8 cellular contexts compared by ENCODE assay signal in the genomic region with DNA sequence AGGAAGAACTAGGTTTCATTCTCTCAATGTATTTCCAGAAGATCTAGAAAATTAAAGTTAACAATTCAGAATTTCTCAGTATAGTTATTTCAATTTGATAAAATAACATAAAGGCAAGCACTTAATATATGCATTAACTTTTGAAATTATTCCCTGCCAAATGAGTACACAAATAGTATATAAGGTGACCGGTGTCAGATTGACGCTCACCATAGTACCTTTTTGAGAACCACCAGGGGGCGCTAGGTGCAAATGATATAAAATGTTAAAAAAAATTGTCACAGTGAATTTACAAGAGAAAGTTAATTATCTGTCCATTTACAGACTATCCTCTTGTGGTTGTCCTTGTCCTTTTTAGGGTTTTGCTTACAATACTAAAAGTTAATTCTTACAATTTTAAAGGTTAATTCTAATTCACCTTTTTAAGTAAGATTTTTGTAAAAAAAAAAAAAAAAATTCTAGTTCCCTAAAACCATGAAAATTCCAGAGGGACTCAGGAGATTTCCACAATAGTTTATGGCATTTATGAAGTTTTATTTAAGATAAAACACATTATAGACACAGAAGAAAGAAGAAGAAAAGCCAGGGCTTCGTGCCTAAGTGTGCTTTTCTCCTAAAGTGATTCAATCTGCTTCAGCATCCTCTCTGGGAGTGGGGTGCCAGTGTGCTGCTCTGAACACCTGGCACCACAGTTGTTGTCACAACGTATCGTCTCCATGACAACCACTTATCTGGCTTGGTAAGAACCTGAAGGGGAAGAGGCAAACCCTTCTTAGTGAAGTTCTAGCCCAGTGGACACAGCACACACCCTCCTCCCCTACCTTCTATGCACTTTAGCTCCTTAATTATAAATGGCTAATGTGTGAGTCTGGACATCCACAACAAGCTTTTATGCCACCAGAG. TPM values are rescaled to one million over a fixed set of nuclear protein-coding genes. Genes with fewer than 3 reads are reported as not detected.
DNase-seq lines count a peak whose midpoint lies in the region; ATAC-seq, FAIRE-seq and TF ChIP-seq lines count a peak whose summit lies in the region.

No MANE protein-coding gene starts in this region.

- intact Hi-C loops in natural killer cell (cut with micrococcal nuclease) = loop anchor here (10.0 kb wide), 1 partner anchor 1603 kb away; no protein-coding TSS in a partner anchor
- intact Hi-C loops in left ventricle myocardium superior (cut with micrococcal nuclease) = loop anchor here (10.0 kb wide), 1 partner anchor 273 kb away; no protein-coding TSS in a partner anchor

- H3K27me3 Mint-ChIP-seq in natural killer cell (ENCODE audit: low read depth in 2 of 2) = peaks cover 13 to 17% of the 10 kb centered on the region in 2 donors
- peaks cover 9 to 11% of the 10 kb centered on the region in 2 donors for H3K27me3 Mint-ChIP-seq in natural killer cell treated with Interleukin-12 subunit alpha and Interleukin-12 subunit beta and Interleukin-15 and Interleukin-18, amount 100 ng/mL, for 72 hours
- H3K27me3 Mint-ChIP-seq in activated naive CD8-positive, alpha-beta T cell treated with anti-CD3 and anti-CD28 coated beads, Interleukin-2, amount 50 U/mL, for 24 hours = peaks cover 30% of the 10 kb centered on the region

- H3K27ac Mint-ChIP-seq in natural killer cell = no peak overlapping the region
- no peak overlapping the region for H3K27ac Mint-ChIP-seq in natural killer cell treated with Interleukin-12 subunit alpha and Interleukin-12 subunit beta and Interleukin-15 and Interleukin-18, amount 100 ng/mL, for 72 hours
- H3K27ac Mint-ChIP-seq in activated naive CD8-positive, alpha-beta T cell treated with anti-CD3 and anti-CD28 coated beads, Interleukin-2, amount 50 U/mL, for 24 hours = no peak overlapping the region

- DNase-seq in natural killer cell = no peak
- DNase-seq in natural killer cell treated with Interleukin-12 subunit alpha and Interleukin-12 subunit beta and Interleukin-15 and Interleukin-18, amount 100 ng/mL, for 72 hours (ENCODE audit: low spot score) = no peak
- DNase-seq in Kasumi-1 (lab: John Stamatoyannopoulos, UW) = peak; percentile 51 to 53
- peak; percentile 67 for DNase-seq in RCC 7860 (ENCODE audit: low spot score)
- peak; percentile 50 for DNase-seq in activated naive CD8-positive, alpha-beta T cell treated with anti-CD3 and anti-CD28 coated beads, Interleukin-2, amount 50 U/mL, for 24 hours
- no peak for DNase-seq in left ventricle myocardium superior
- DNase-seq in stimulated activated CD4-positive, alpha-beta T cell treated with anti-CD3 and anti-CD28 coated beads, Interleukin-12 subunit alpha, Interleukin-12 subunit beta, amount 100 ng/mL, for 24 hours (ENCODE audit: low read depth in 2 of 2) = peak; percentile 15 to 34

- peaks cover 0 to 6% of the 10 kb centered on the region in 2 donors for H3K4me1 Mint-ChIP-seq in natural killer cell
- H3K4me1 Mint-ChIP-seq in natural killer cell treated with Interleukin-12 subunit alpha and Interleukin-12 subunit beta and Interleukin-15 and Interleukin-18, amount 100 ng/mL, for 72 hours (ENCODE audit: low read depth in 2 of 2) = no peaks in the 10 kb centered on the region
- peaks cover 3% of the 10 kb centered on the region for H3K4me1 Mint-ChIP-seq in activated naive CD8-positive, alpha-beta T cell treated with anti-CD3 and anti-CD28 coated beads, Interleukin-2, amount 50 U/mL, for 24 hours

- peak; percentile 86 for TF ChIP-seq CTCF in natural killer cell (IDR thresholded peaks at IDR 0.05)

- peak; percentile 94 for FAIRE-seq in RCC 7860 (lab: Jason Lieb, UNC)

- peak in 1 of 3 donors; percentile 40 for ATAC-seq in natural killer cell
- no peak for ATAC-seq in natural killer cell treated with Interleukin-12 subunit alpha and Interleukin-12 subunit beta and Interleukin-15 and Interleukin-18, amount 100 ng/mL, for 72 hours
- no peak for ATAC-seq in activated naive CD8-positive, alpha-beta T cell treated with anti-CD3 and anti-CD28 coated beads, Interleukin-2, amount 50 U/mL, for 24 hours
- ATAC-seq in left ventricle myocardium superior = peak; percentile 32
- no peak for ATAC-seq in HG03469 (IDR thresholded peaks at IDR 0.05; ENCODE audit: unreplicated experiment)

- H3K9me3 Mint-ChIP-seq in natural killer cell = no peaks in the 10 kb centered on the region
- H3K9me3 Mint-ChIP-seq in natural killer cell treated with Interleukin-12 subunit alpha and Interleukin-12 subunit beta and Interleukin-15 and Interleukin-18, amount 100 ng/mL, for 72 hours = no peaks in the 10 kb centered on the region
- no peaks in the 10 kb centered on the region for H3K9me3 Mint-ChIP-seq in activated naive CD8-positive, alpha-beta T cell treated with anti-CD3 and anti-CD28 coated beads, Interleukin-2, amount 50 U/mL, for 24 hours

- no peaks in the 10 kb centered on the region for H3K36me3 Mint-ChIP-seq in natural killer cell
- H3K36me3 Mint-ChIP-seq in natural killer cell treated with Interleukin-12 subunit alpha and Interleukin-12 subunit beta and Interleukin-15 and Interleukin-18, amount 100 ng/mL, for 72 hours = no peaks in the 10 kb centered on the region
- H3K36me3 Mint-ChIP-seq in activated naive CD8-positive, alpha-beta T cell treated with anti-CD3 and anti-CD28 coated beads, Interleukin-2, amount 50 U/mL, for 24 hours (ENCODE audit: low read depth) = no peaks in the 10 kb centered on the region

- H3K4me3 Mint-ChIP-seq in natural killer cell = no peak overlapping the region
- H3K4me3 Mint-ChIP-seq in natural killer cell treated with Interleukin-12 subunit alpha and Interleukin-12 subunit beta and Interleukin-15 and Interleukin-18, amount 100 ng/mL, for 72 hours = no peak overlapping the region
- no peak overlapping the region for H3K4me3 Mint-ChIP-seq in activated naive CD8-positive, alpha-beta T cell treated with anti-CD3 and anti-CD28 coated beads, Interleukin-2, amount 50 U/mL, for 24 hours

RNA-seq across cellular contexts. Expression of a gene that starts 1.7 kb away (rescaled TPM):
- not detected for total RNA-seq in natural killer cell
- not detected for total RNA-seq in natural killer cell treated with Interleukin-12 subunit alpha and Interleukin-12 subunit beta and Interleukin-15 and Interleukin-18, amount 100 ng/mL, for 72 hours
- total RNA-seq in left ventricle myocardium superior = not detected

Comparison
In these comparisons a context has a peak if more than half of its experiments do, and no peak if none do; other contexts are left out.
1. DNase-seq: peak in Kasumi-1 (2 of 2), RCC 7860 (single experiment), activated naive CD8-positive, alpha-beta T cell treated with anti-CD3 and anti-CD28 coated beads, Interleukin-2, amount 50 U/mL, for 24 hours (single experiment) and stimulated activated CD4-positive, alpha-beta T cell treated with anti-CD3 and anti-CD28 coated beads, Interleukin-12 subunit alpha, Interleukin-12 subunit beta, amount 100 ng/mL, for 24 hours (2 of 2); none in natural killer cell (single experiment), natural killer cell treated with Interleukin-12 subunit alpha and Interleukin-12 subunit beta and Interleukin-15 and Interleukin-18, amount 100 ng/mL, for 72 hours (single experiment) and left ventricle myocardium superior (single experiment).